In genomic region chr7:116779222-116779621, GRCh38 we compare ENCODE assay signal across 20 cellular contexts.
DNase-seq lines count a peak whose midpoint lies in the region; ATAC-seq and TF ChIP-seq lines count a peak whose summit lies in the region.
"Had no signal": no experiment of that assay in that cellular context is flagged by ENCODE, and none has a peak within 500 bp of the region (broad histone marks: within the 10 kb centered on the region; RNA-seq: fewer than 3 reads in every experiment).

No MANE protein-coding gene starts in this region.

- ATAC-seq in SK-N-SH treated with all-trans-retinoic acid at 6 μM for 48 hours, result peak; percentile 10; the same call in 1 of the 3 replicates
- ATAC-seq in HG03280 (IDR thresholded peaks at IDR 0.05; ENCODE audit: unreplicated experiment), result no peak
- ATAC-seq in stimulated activated naive CD8-positive, alpha-beta T cell treated with anti-CD3 and anti-CD28 coated beads, Interleukin-15, Interleukin-2, amounts not matched to agents 100 U/mL and 50 U/mL, for 24 hours, result no peak
- no peak for ATAC-seq in natural killer cell
- ATAC-seq: CD8-positive, alpha-beta T cell had no signal

- H4K8ac ChIP-seq in mesenchymal stem cell (ENCODE audit: low read length), result no peak overlapping the region

- H3K14ac ChIP-seq in mesenchymal stem cell (ENCODE audit: low read length in 2 of 2), result no peak overlapping the region

- H3K36me3 Mint-ChIP-seq in Caco-2 (ENCODE audit: insufficient read depth, unreplicated experiment) (peaks cover 53% of the 10 kb centered on the region), natural killer cell (no peaks in the 10 kb centered on the region)
- H3K36me3 Mint-ChIP-seq: CD8-positive, alpha-beta T cell had no signal

- no peak overlapping the region for H2BK15ac ChIP-seq in mesenchymal stem cell (ENCODE audit: low read depth, poor library complexity, severe bottlenecking)

- H2AFZ ChIP-seq in mesenchymal stem cell (ENCODE audit: low read depth, low read length), result no peak overlapping the region

- H3K27ac Mint-ChIP-seq in Caco-2 (ENCODE audit: unreplicated experiment) (peak overlapping the region; percentile 13), natural killer cell (no peak overlapping the region)
- H3K27ac Mint-ChIP-seq: CD8-positive, alpha-beta T cell had no signal

- H3K23ac ChIP-seq in mesenchymal stem cell (ENCODE audit: low read length in 2 of 2), result no peak overlapping the region

- no peak overlapping the region for H3K18ac ChIP-seq in mesenchymal stem cell (ENCODE audit: low read depth in 1 of 2, low read length in 2 of 2)

- no peak overlapping the region for H3K27ac ChIP-seq in mesenchymal stem cell (ENCODE audit: low read length, poor library complexity, severe bottlenecking)

- H3K9ac ChIP-seq in mesenchymal stem cell (ENCODE audit: low read length), result no peak overlapping the region

- H3K4me1 Mint-ChIP-seq in Caco-2 (ENCODE audit: low read depth, unreplicated experiment) (peaks cover 26% of the 10 kb centered on the region), natural killer cell (no peaks in the 10 kb centered on the region)

- 89% methylated on average over 4 of the region's 4 CpGs for WGBS in mesenchymal stem cell

- intact Hi-C loops in Caco-2 (cut with micrococcal nuclease; ENCODE audit: unreplicated experiment) (no loop called here), natural killer cell (cut with micrococcal nuclease) (no loop called here)

- peaks cover 9% of the 10 kb centered on the region for H3K79me1 ChIP-seq in mesenchymal stem cell (replicated peaks; ENCODE audit: low read length, poor library complexity, severe bottlenecking)

- POLR2A ChIA-PET in Caco-2 (lab: Charles Lee), result no interaction called here

- no peak overlapping the region for H4K91ac ChIP-seq in mesenchymal stem cell (ENCODE audit: low read length)

- H3K9me3 ChIP-seq in Caco-2, result no peaks in the 10 kb centered on the region
- H3K9me3 ChIP-seq in mesenchymal stem cell (ENCODE audit: control insufficient read depth, low read length), result no peaks in the 10 kb centered on the region

- H3K27me3 ChIP-seq in Caco-2 (replicated peaks; ENCODE audit: control insufficient read depth, insufficient read depth, low read length), result no peaks in the 10 kb centered on the region
- H3K27me3 ChIP-seq in mesenchymal stem cell (ENCODE audit: control insufficient read depth in 1 of 2, insufficient read depth in 1 of 2, low read length in 2 of 2), result no peaks in the 10 kb centered on the region

- TF ChIP-seq CTCF in Caco-2 (IDR thresholded peaks at IDR 0.05; ENCODE audit: insufficient read depth in 1 of 2, low read depth in 1 of 2, low read length in 1 of 2, severe bottlenecking in 1 of 2, unreplicated experiment in 1 of 2) (no peak), HFF-Myc (IDR thresholded peaks at IDR 0.05; ENCODE audit: low read depth, low read length, missing control alignments) (no peak), natural killer cell (IDR thresholded peaks at IDR 0.05) (no peak)

- no peak for DNase-seq in Caco-2
- DNase-seq in HFF-Myc (ENCODE audit: extremely low read depth, low read depth), result peak; percentile 44
- DNase-seq in mesenchymal stem cell, result no peak
- DNase-seq in stimulated activated naive CD8-positive, alpha-beta T cell treated with anti-CD3 and anti-CD28 coated beads, Interleukin-15, Interleukin-2, amounts not matched to agents 100 U/mL and 50 U/mL, for 24 hours, result no peak
- no peak for DNase-seq in natural killer cell
- DNase-seq: Calu3; CD8-positive, alpha-beta T cell; GDM1; KBM-7; MM.1S; NCI-H1105; NCI-H1694; NCI-H2081; NCI-H2171; NCI-H524 treated with DMSO at 0.1 percent for 48 hours; NCI-H82; SIG-M5; T-helper 1 cell had no signal

- no peak overlapping the region for H3K4ac ChIP-seq in mesenchymal stem cell (ENCODE audit: low read depth in 1 of 2, low read length in 2 of 2)

- H3K9me3 Mint-ChIP-seq in Caco-2 (ENCODE audit: unreplicated experiment) (no peaks in the 10 kb centered on the region), natural killer cell (no peaks in the 10 kb centered on the region)
- H3K9me3 Mint-ChIP-seq: CD8-positive, alpha-beta T cell had no signal

- H3K36me3 ChIP-seq in Caco-2 (ENCODE audit: control insufficient read depth, insufficient read depth, low read length) (peaks cover 9% of the 10 kb centered on the region), mesenchymal stem cell (ENCODE audit: control insufficient read depth in 1 of 2, insufficient read depth in 2 of 2, low read depth in 1 of 2, low read length in 2 of 2) (peaks cover 14 to 28% of the 10 kb centered on the region in 2 experiments)

- no peak overlapping the region for H3K4me2 ChIP-seq in mesenchymal stem cell (ENCODE audit: low read length, poor library complexity, severe bottlenecking)

- H3K4me3 Mint-ChIP-seq in Caco-2 (ENCODE audit: unreplicated experiment) (no peak overlapping the region), natural killer cell (no peak overlapping the region)
- H3K4me3 Mint-ChIP-seq: CD8-positive, alpha-beta T cell had no signal

- H3K4me3 ChIP-seq in Caco-2 (ENCODE audit: low read depth, low read length) (no peak overlapping the region), HFF-Myc (replicated peaks; ENCODE audit: low read depth, low read length) (no peak overlapping the region), mesenchymal stem cell (ENCODE audit: insufficient read depth in 1 of 2, low read depth in 1 of 2, low read length in 2 of 2) (no peak overlapping the region)

- peaks cover 63% of the 10 kb centered on the region for H3K4me1 ChIP-seq in Caco-2
- H3K4me1 ChIP-seq in mesenchymal stem cell (ENCODE audit: control insufficient read depth, insufficient read depth, low read depth, low read length), result peaks cover 18% of the 10 kb centered on the region

- no peak overlapping the region for H2BK5ac ChIP-seq in mesenchymal stem cell (ENCODE audit: low read depth, low read length, poor library complexity, severe bottlenecking)

- H2BK12ac ChIP-seq in mesenchymal stem cell (ENCODE audit: low read length in 2 of 2), result no peak overlapping the region

- H3K27me3 Mint-ChIP-seq in Caco-2 (ENCODE audit: insufficient read depth, unreplicated experiment) (no peaks in the 10 kb centered on the region), natural killer cell (ENCODE audit: low read depth in 2 of 2) (peaks cover under 1 to 5% of the 10 kb centered on the region in 2 donors)

- peak overlapping the region; percentile 86 for H2AK5ac ChIP-seq in mesenchymal stem cell (ENCODE audit: low read length, severe bottlenecking)

- BruUV-seq in Caco-2 (replicated peaks; lab: Mats Ljungman, UMichigan), result no TSS peak

- no peak overlapping the region for H2BK120ac ChIP-seq in mesenchymal stem cell (ENCODE audit: low read depth, low read length)

- CTCF ChIA-PET in Caco-2 (lab: Charles Lee), result no interaction called here

TF ChIP-seq in SK-N-SH treated with all-trans-retinoic acid at 6 μM for 48 hours, 23 proteins besides CTCF, POLR2A, EP300 and RAD21 (continues in another document):
- TF ChIP-seq BACH2 (CRISPR knock-in tag; IDR thresholded peaks at IDR 0.05; ENCODE audit: borderline replicate concordance) (no peak), CSRNP3 (CRISPR knock-in tag; IDR thresholded peaks at IDR 0.05) (no peak), TOX (CRISPR knock-in tag; IDR thresholded peaks at IDR 0.05; ENCODE audit: borderline replicate concordance) (no peak), ZNF70 (CRISPR knock-in tag; IDR thresholded peaks at IDR 0.05) (no peak), ZNF8 (CRISPR knock-in tag; IDR thresholded peaks at IDR 0.05) (no peak), ZNF565 (CRISPR knock-in tag; conservative IDR thresholded peaks at IDR 0.05; ENCODE audit: low read depth) (no peak), CREB5 (CRISPR knock-in tag; IDR thresholded peaks at IDR 0.05; ENCODE audit: low read depth) (no peak), ESRRG (CRISPR knock-in tag; IDR thresholded peaks at IDR 0.05) (no peak)
